In genomic region chr12:119176267-119177055, GRCh38 we compare ENCODE assay signal across 9 cellular contexts. TPM values are rescaled to one million over a fixed set of nuclear protein-coding genes. Genes with fewer than 3 reads are reported as not detected.
DNase-seq lines count a peak whose midpoint lies in the region; ATAC-seq, FAIRE-seq and TF ChIP-seq lines count a peak whose summit lies in the region.
"Had no signal": no experiment of that assay in that cellular context is flagged by ENCODE, and none has a peak within 500 bp of the region (broad histone marks: within the 10 kb centered on the region; RNA-seq: fewer than 3 reads in every experiment).

No MANE protein-coding gene starts in this region.

- no peaks in the 10 kb centered on the region for H3K9me3 Mint-ChIP-seq in CD14-positive monocyte

- no peak for TF ChIP-seq CTCF in CD14-positive monocyte (IDR thresholded peaks at IDR 0.05)

- peak overlapping the region in 1 of 7 donors; percentile 51 for H3K27ac Mint-ChIP-seq in CD14-positive monocyte
- H3K27ac Mint-ChIP-seq: naive B cell had no signal

- DNase-seq in HCEC 1CT = peak; percentile 41
- peak; percentile 64 for DNase-seq in RCC 7860 (ENCODE audit: low spot score)
- DNase-seq in fibroblast of peridontal ligament (ENCODE audit: extremely low read depth) = peak; percentile 72
- peak in 30 of 56 donors; percentile 8 to 69 (median 25) for DNase-seq in nucleus accumbens (lab: John Stamatoyannopoulos, UW)
- no peak for DNase-seq in CD14-positive monocyte (ENCODE audit: low spot score)
- DNase-seq in SKM-1 treated with dmso at 0.1 percent for 144 hours (lab: John Stamatoyannopoulos, UW; ENCODE audit: unreplicated experiment) = no peak
- DNase-seq in activated CD8-positive, alpha-beta memory T cell treated with anti-CD3 and anti-CD28 coated beads, Interleukin-2, amount 50 U/mL, for 48 hours = no peak
- DNase-seq: naive B cell had no signal

- ATAC-seq in HG03442 (IDR thresholded peaks at IDR 0.05; ENCODE audit: unreplicated experiment) = no peak

- peaks cover 17 to 23% (median 17%) of the 10 kb centered on the region in 3 donors for H3K27me3 Mint-ChIP-seq in CD14-positive monocyte (ENCODE audit: low read depth in 3 of 3)

- H3K4me3 Mint-ChIP-seq in CD14-positive monocyte = peak overlapping the region in 1 of 2 donors; percentile 30
- H3K4me3 Mint-ChIP-seq: naive B cell had no signal

- no peaks in the 10 kb centered on the region for H3K4me1 Mint-ChIP-seq in CD14-positive monocyte
- H3K4me1 Mint-ChIP-seq: naive B cell had no signal

- intact Hi-C loops in CD14-positive monocyte (cut with micrococcal nuclease) = no loop called here

- FAIRE-seq in RCC 7860 (lab: Jason Lieb, UNC) = no peak

- H3K36me3 Mint-ChIP-seq in CD14-positive monocyte = no peaks in the 10 kb centered on the region
- H3K36me3 Mint-ChIP-seq: naive B cell had no signal

RNA-seq across cellular contexts. Expression of gene HSPB8, which starts 2.3 kb away (rescaled TPM):
- not detected for polyA plus RNA-seq in CD14-positive monocyte

Comparison
In these comparisons a context has a peak if more than half of its experiments do, and no peak if none do; other contexts are left out.
1. DNase-seq: peak in HCEC 1CT (single experiment), RCC 7860 (single experiment), fibroblast of peridontal ligament (single experiment) and nucleus accumbens (30 of 56); none in CD14-positive monocyte (single experiment), SKM-1 treated with dmso at 0.1 percent for 144 hours (single experiment) and activated CD8-positive, alpha-beta memory T cell treated with anti-CD3 and anti-CD28 coated beads, Interleukin-2, amount 50 U/mL, for 48 hours (single experiment).